1 cellular context compared by ENCODE assay signal in genomic region chr1:45304311-45305081, GRCh38.
TF ChIP-seq lines count a peak whose summit lies in the region.

No MANE protein-coding gene starts in this region.

TF ChIP-seq in A549, 52 proteins besides CTCF, POLR2A, EP300 and RAD21 (continued from another document):
- TF ChIP-seq MAFK (IDR thresholded peaks at IDR 0.05; ENCODE audit: partially characterized antibody) (no peak), HOXA7 (CRISPR knock-in tag; IDR thresholded peaks at IDR 0.05) (no peak), POLR2AphosphoS2 (conservative IDR thresholded peaks at IDR 0.05; ENCODE audit: low read length) (no peak), ZNF302 (CRISPR knock-in tag; IDR thresholded peaks at IDR 0.05) (no peak), HOXB5 (CRISPR knock-in tag; IDR thresholded peaks at IDR 0.05) (no peak), RNF2 (IDR thresholded peaks at IDR 0.05; ENCODE audit: borderline replicate concordance, low read depth) (no peak)
